26 cellular contexts compared by ENCODE assay signal in genomic region chr1:48977273-48977672, GRCh38.
"Had no signal": no experiment of that assay in that cellular context is flagged by ENCODE, and none has a peak within 500 bp of the region (broad histone marks: within the 10 kb centered on the region; RNA-seq: fewer than 3 reads in every experiment).

No MANE protein-coding gene starts in this region.

- H3K27ac ChIP-seq: stomach, suprapubic skin, testis, thoracic aorta, thyroid gland, tibial artery, tibial nerve, transverse colon, upper lobe of left lung, upper lobe of right lung, uterus, vagina had no signal

- H3K27me3 ChIP-seq: stomach, suprapubic skin, testis, thyroid gland, tibial artery, tibial nerve, transverse colon, upper lobe of left lung, upper lobe of right lung, uterus, vagina had no signal

- H3K9me3 ChIP-seq: stomach, suprapubic skin, testis, thoracic aorta, thyroid gland, tibial artery, tibial nerve, transverse colon, upper lobe of left lung, upper lobe of right lung, uterus, vagina had no signal

- H3K4me3 ChIP-seq: stomach, suprapubic skin, testis, thoracic aorta, thyroid gland, tibial artery, tibial nerve, transverse colon, upper lobe of left lung, upper lobe of right lung, uterus, vagina had no signal

- ATAC-seq: stimulated activated effector memory CD8-positive, alpha-beta T cell treated with anti-CD3 and anti-CD28 coated beads, Interleukin-12 subunit alpha, Interleukin-12 subunit beta, amount 100 ng/mL, for 72 hours; stimulated activated memory B cell treated with anti-CD40 and anti-IgM and Interleukin-4, amounts not matched to agents 10 μg/mL and 1 μg/mL and 100 μg/mL, for 72 hours; stimulated activated naive B cell treated with anti-CD40 and anti-IgM and Interleukin-4, amounts not matched to agents 10 μg/mL and 1 μg/mL and 100 μg/mL, for 72 hours; stimulated activated naive CD8-positive, alpha-beta T cell treated with anti-CD3 and anti-CD28 coated beads, Interleukin-15, amount 100 ng/mL, for 72 hours; stimulated activated naive CD8-positive, alpha-beta T cell treated with anti-CD3 and anti-CD28 coated beads, Interleukin-15, Interleukin-2, amounts not matched to agents 100 U/mL and 50 U/mL, for 24 hours; upper lobe of right lung had no signal

- H3K36me3 ChIP-seq: stomach, suprapubic skin, thoracic aorta, thyroid gland, tibial artery, tibial nerve, transverse colon, upper lobe of left lung, upper lobe of right lung, uterus, vagina had no signal

- DNase-seq: stimulated activated CD4-positive, alpha-beta T cell treated with anti-CD3 and anti-CD28 coated beads, Interleukin-2, amount 100 ng/mL, for 48 hours; stimulated activated CD4-positive, alpha-beta T cell treated with anti-CD3 and anti-CD28 coated beads, Interleukin-4, amount 100 ng/mL, for 1 hour; stimulated activated CD4-positive, alpha-beta T cell treated with anti-CD3 and anti-CD28 coated beads, Interleukin-4, amount 100 ng/mL, for 24 hours; stimulated activated CD4-positive, alpha-beta T cell treated with anti-CD3 and anti-CD28 coated beads, Interleukin-4, amount 100 ng/mL, for 4 hours; stimulated activated CD8-positive, alpha-beta memory T cell treated with anti-CD3 and anti-CD28 coated beads, Interleukin-4, amount 100 ng/mL, for 48 hours; stimulated activated naive B cell treated with anti-CD40 and anti-IgM and Interleukin-4, amounts not matched to agents 10 μg/mL and 1 μg/mL and 100 μg/mL, for 72 hours; stimulated activated naive CD4-positive, alpha-beta T cell; stimulated activated naive CD4-positive, alpha-beta T cell treated with Interleukin-2 at 50 U/mL for 16 hours; stimulated activated naive CD8-positive, alpha-beta T cell treated with anti-CD3 and anti-CD28 coated beads, Interleukin-15, amount 100 ng/mL, for 72 hours; stimulated activated naive CD8-positive, alpha-beta T cell treated with anti-CD3 and anti-CD28 coated beads, Interleukin-15, Interleukin-2, amounts not matched to agents 100 U/mL and 50 U/mL, for 24 hours; stomach; substantia nigra; testis; thyroid gland; tibial artery; transverse colon; trophoblast cell; upper lobe of left lung; upper lobe of right lung; uterus had no signal

- H3K4me1 ChIP-seq: suprapubic skin, testis, thyroid gland, tibial artery, tibial nerve, transverse colon, upper lobe of left lung, upper lobe of right lung, uterus, vagina had no signal
